8 cellular contexts compared by ENCODE assay signal in the genomic region with DNA sequence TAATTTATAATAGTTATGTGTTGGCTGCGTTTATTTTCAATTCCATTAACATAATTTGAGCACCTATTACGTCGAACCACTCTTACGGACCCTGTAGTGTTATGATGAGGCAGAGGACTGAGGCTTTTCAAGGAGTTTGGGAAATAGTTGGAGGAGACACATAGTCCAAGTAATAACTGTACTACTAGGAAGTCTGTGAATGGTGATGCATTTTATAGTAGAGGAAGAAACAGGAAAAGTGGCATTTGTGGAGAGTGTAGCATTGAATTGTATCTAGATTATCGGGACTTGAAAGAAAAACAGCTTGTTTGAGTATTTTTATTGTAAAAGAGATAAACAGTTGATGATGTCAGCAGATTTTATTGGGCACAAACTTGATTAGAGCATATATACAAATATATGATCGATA. TPM values are rescaled to one million over a fixed set of nuclear protein-coding genes. Genes with fewer than 3 reads are reported as not detected.
DNase-seq lines count a peak whose midpoint lies in the region; ATAC-seq, FAIRE-seq and TF ChIP-seq lines count a peak whose summit lies in the region.

No MANE protein-coding gene starts in this region.

- no peak for ATAC-seq in naive thymus-derived CD8-positive, alpha-beta T cell
- ATAC-seq in HG03045 (IDR thresholded peaks at IDR 0.05; ENCODE audit: unreplicated experiment) = no peak

- peaks cover 44 to 72% (median 66%) of the 10 kb centered on the region in 4 donors for H3K4me1 Mint-ChIP-seq in naive thymus-derived CD8-positive, alpha-beta T cell

- H3K27me3 ChIP-seq in BLaER1 (no peaks in the 10 kb centered on the region), KMS-11 (ENCODE audit: insufficient read depth, low read depth) (no peaks in the 10 kb centered on the region), bronchial epithelial cell (ENCODE audit: control insufficient read depth, insufficient read depth, low read length) (no peaks in the 10 kb centered on the region)

- no peaks in the 10 kb centered on the region for H3K27me3 Mint-ChIP-seq in naive thymus-derived CD8-positive, alpha-beta T cell

- peak overlapping the region; percentile 93 for H3K27ac ChIP-seq in BLaER1
- H3K27ac ChIP-seq in KMS-11 = peak overlapping the region; percentile 88; the same call in 1 of the 2 replicates

- TF ChIP-seq CTCF in KMS-11 (conservative IDR thresholded peaks at IDR 0.05; ENCODE audit: low read depth, low read length) (no peak), bronchial epithelial cell (IDR thresholded peaks at IDR 0.05; ENCODE audit: insufficient read depth, low read length, severe bottlenecking) (no peak)

- H3K4me1 ChIP-seq in BLaER1 (peaks cover 79% of the 10 kb centered on the region), KMS-11 (ENCODE audit: low read depth, poor library complexity, severe bottlenecking) (peaks cover 68% of the 10 kb centered on the region)

- H3K4me3 Mint-ChIP-seq in naive thymus-derived CD8-positive, alpha-beta T cell = peak overlapping the region; percentile 86 to 98 (median 92)

- POLR2A ChIA-PET in naive thymus-derived CD8-positive, alpha-beta T cell (lab: Charles Lee) = interaction anchor here (0.6 to 11.3 kb wide), 7 partner anchors 18 to 151 kb away, joined by 3 to 406 read pairs (median 3); partner anchors contain the start of genes ESRP2 and PSMB10

- no peak for FAIRE-seq in bronchial epithelial cell (lab: Jason Lieb, UNC)

- H2AFZ ChIP-seq in KMS-11 (ENCODE audit: low read depth) = peak overlapping the region; percentile 79; the same call in 1 of the 2 replicates

- H3K27ac Mint-ChIP-seq in naive thymus-derived CD8-positive, alpha-beta T cell = peak overlapping the region; percentile 80 to 97 (median 91)

- no peaks in the 10 kb centered on the region for H3K9me3 ChIP-seq in BLaER1

- H3K4me2 ChIP-seq in BLaER1 (peak overlapping the region; percentile 91), KMS-11 (peak overlapping the region; percentile 95)

- H3K9ac ChIP-seq in BLaER1 = peak overlapping the region; percentile 91
- H3K9ac ChIP-seq in KMS-11 = peak overlapping the region; percentile 81; the same call in 1 of the 2 replicates

- H3K79me2 ChIP-seq in KMS-11 (ENCODE audit: insufficient read depth, low read depth) = peaks cover 61% of the 10 kb centered on the region

- H3K36me3 ChIP-seq in BLaER1 = no peaks in the 10 kb centered on the region
- no peaks in the 10 kb centered on the region for H3K36me3 ChIP-seq in KMS-11 (ENCODE audit: insufficient read depth)
- H3K36me3 ChIP-seq in bronchial epithelial cell (ENCODE audit: control insufficient read depth, insufficient read depth, low read length) = no peaks in the 10 kb centered on the region

- no peaks in the 10 kb centered on the region for H3K36me3 Mint-ChIP-seq in naive thymus-derived CD8-positive, alpha-beta T cell

- intact Hi-C loops in posterior cingulate gyrus (cut with DNase I) = loop anchor here (10.0 kb wide), 1 partner anchor 228 kb away; the partner anchor contains the start of genes PRMT7 and SLC7A6OS

- peak overlapping the region; percentile 89 for H3K4me3 ChIP-seq in BLaER1
- no peak overlapping the region for H3K4me3 ChIP-seq in KMS-11 (IDR thresholded peaks at IDR 0.05; ENCODE audit: insufficient read depth, low read depth, low read length)
- peak overlapping the region; percentile 89 for H3K4me3 ChIP-seq in bronchial epithelial cell (ENCODE audit: low read depth, low read length)

- no peaks in the 10 kb centered on the region for H3K9me3 Mint-ChIP-seq in naive thymus-derived CD8-positive, alpha-beta T cell

- H4K20me1 ChIP-seq in BLaER1 = peaks cover 54% of the 10 kb centered on the region
- peaks cover 10% of the 10 kb centered on the region for H4K20me1 ChIP-seq in KMS-11 (ENCODE audit: insufficient read depth)

- DNase-seq in bronchial epithelial cell (ENCODE audit: low read depth) (no peak), NCI-H748 (lab: John Stamatoyannopoulos, UW; ENCODE audit: unreplicated experiment) (no peak), posterior cingulate gyrus (no peak), CD1c-positive myeloid dendritic cell (ENCODE audit: extremely low spot score) (no peak)
- no peak for DNase-seq in naive thymus-derived CD8-positive, alpha-beta T cell

RNA-seq across cellular contexts. Expression of gene NFATC3, which starts 1.7 kb away (rescaled TPM):
- 5.6 and 5.8 TPM in 2 replicates for total RNA-seq in bronchial epithelial cell
- total RNA-seq in naive thymus-derived CD8-positive, alpha-beta T cell = 100 to 1,000 TPM; 156 to 162 TPM
- polyA plus RNA-seq in naive thymus-derived CD8-positive, alpha-beta T cell = 100 to 1,000 TPM in 1 of 3 donors, 10 to 100 TPM in 2; 85.2 to 102 (median 86.6) TPM

Comparison
In these comparisons a context has a peak if more than half of its experiments do, and no peak if none do; other contexts are left out.
1. RNA of gene NFATC3, which starts 1.7 kb away (total RNA-seq): 156 to 162 TPM in naive thymus-derived CD8-positive, alpha-beta T cell; 5.6 to 5.8 TPM in bronchial epithelial cell; every median in the first group is over 10 times any median in the second.